Comparison of ENCODE assay signal across 18 cellular contexts in the genomic region with DNA sequence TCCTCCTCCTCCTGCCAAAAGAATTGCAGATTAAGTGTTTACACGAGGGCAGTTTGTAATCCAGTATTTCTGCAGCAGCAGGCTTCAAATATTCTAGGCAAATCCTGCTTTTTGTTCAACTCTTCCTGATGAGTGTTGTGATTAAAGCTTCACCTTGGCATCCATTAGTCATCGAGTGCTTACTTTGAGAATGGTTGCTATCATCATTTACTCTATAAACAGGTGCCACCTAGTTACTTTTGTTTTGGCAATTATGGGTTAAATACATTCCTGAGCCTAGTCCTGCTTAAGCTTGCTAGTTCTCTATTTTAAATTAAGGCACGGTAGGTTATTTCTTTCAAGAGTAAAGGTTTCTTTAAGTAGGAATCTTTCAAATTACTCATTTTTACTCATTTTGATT. TPM values are rescaled to one million over a fixed set of nuclear protein-coding genes. Genes with fewer than 3 reads are reported as not detected.
DNase-seq lines count a peak whose midpoint lies in the region; ATAC-seq and TF ChIP-seq lines count a peak whose summit lies in the region.
"Had no signal": no experiment of that assay in that cellular context is flagged by ENCODE, and none has a peak within 500 bp of the region (broad histone marks: within the 10 kb centered on the region; RNA-seq: fewer than 3 reads in every experiment).

No MANE protein-coding gene starts in this region.

- peaks cover 9% of the 10 kb centered on the region for H3K9me3 ChIP-seq in OCI-LY3 (ENCODE audit: insufficient read depth, low read length)

- peaks cover 13% of the 10 kb centered on the region for H3K36me3 ChIP-seq in OCI-LY3 (replicated peaks; ENCODE audit: low read depth, low read length)

- no peak overlapping the region for H2AFZ ChIP-seq in OCI-LY3 (ENCODE audit: low read depth, low read length)
- H2AFZ ChIP-seq: hepatocyte had no signal

- no peak for TF ChIP-seq CTCF in OCI-LY3 (IDR thresholded peaks at IDR 0.05; ENCODE audit: low read depth, low read length)
- TF ChIP-seq CTCF in coronary artery (IDR thresholded peaks at IDR 0.05), result no peak

- H3K4me2 ChIP-seq in OCI-LY3 (ENCODE audit: low read length), result peak overlapping the region; percentile 62
- H3K4me2 ChIP-seq: hepatocyte had no signal

- peaks cover 61% of the 10 kb centered on the region for H3K4me1 ChIP-seq in OCI-LY3 (ENCODE audit: low read length)

- no peaks in the 10 kb centered on the region for H4K20me1 ChIP-seq in OCI-LY3 (ENCODE audit: insufficient read depth, low read length)

- ATAC-seq in HG02981 (IDR thresholded peaks at IDR 0.05; ENCODE audit: unreplicated experiment), result no peak
- ATAC-seq: sciatic nerve; stimulated activated memory B cell treated with anti-CD40 and anti-IgM and Interleukin-4, amounts not matched to agents 10 μg/mL and 1 μg/mL and 100 μg/mL, for 72 hours; T-cell had no signal

- no peaks in the 10 kb centered on the region for H3K79me2 ChIP-seq in OCI-LY3 (ENCODE audit: low read length)
- H3K79me2 ChIP-seq: hepatocyte had no signal

- no peaks in the 10 kb centered on the region for H3K27me3 ChIP-seq in OCI-LY3 (ENCODE audit: low read depth, low read length)
- H3K27me3 ChIP-seq: hepatocyte had no signal

- DNase-seq in DMS153 (lab: John Stamatoyannopoulos, UW) (peak; percentile 85), HT-29 (ENCODE audit: low spot score) (peak; percentile 77), epithelial cell of prostate (ENCODE audit: low read depth, low spot score) (peak; percentile 40), GOT3 (lab: John Stamatoyannopoulos, UW) (no peak), NCI-H2171 treated with DMSO at 0.1 percent for 48 hours (lab: John Stamatoyannopoulos, UW) (no peak), coronary artery (ENCODE audit: low spot score) (no peak)
- DNase-seq: activated CD8-positive, alpha-beta memory T cell treated with anti-CD3 and anti-CD28 coated beads, Interleukin-2, amount 50 U/mL, for 4 hours; AML-193; central memory CD4-positive, alpha-beta T cell; NCI-H1417 treated with DMSO at 0.1 percent for 48 hours; stimulated activated CD4-positive, alpha-beta T cell treated with anti-CD3 and anti-CD28 coated beads, Interleukin-4, amount 100 ng/mL, for 4 hours; T-cell had no signal

- H3K9ac ChIP-seq in OCI-LY3 (ENCODE audit: low read length), result peak overlapping the region; percentile 55

- peak overlapping the region; percentile 87 for H3K27ac ChIP-seq in OCI-LY3 (ENCODE audit: low read length)
- no peak overlapping the region for H3K27ac ChIP-seq in epithelial cell of prostate
- no peak overlapping the region for H3K27ac ChIP-seq in coronary artery
- H3K27ac ChIP-seq: hepatocyte had no signal

- peak overlapping the region; percentile 38 for H3K4me3 ChIP-seq in OCI-LY3 (ENCODE audit: low read length)
- no peak overlapping the region for H3K4me3 ChIP-seq in coronary artery
- H3K4me3 ChIP-seq: hepatocyte, lung had no signal

RNA-seq across cellular contexts. Expression of a gene that starts 20.3 kb away (rescaled TPM):
- total RNA-seq in HT-29 (2014; rRNA removed; shearing (Covaris generic)), result not detected in 2 replicates
- total RNA-seq: hepatocyte, lung, sciatic nerve, T-cell had no signal

Comparison
In these comparisons a context has a peak if more than half of its experiments do, and no peak if none do; other contexts are left out.
1. DNase-seq: peak in DMS153 (single experiment), HT-29 (single experiment) and epithelial cell of prostate (single experiment); none in GOT3 (single experiment), NCI-H2171 treated with DMSO at 0.1 percent for 48 hours (single experiment) and coronary artery (single experiment).